18 cellular contexts compared by ENCODE assay signal in the genomic region with DNA sequence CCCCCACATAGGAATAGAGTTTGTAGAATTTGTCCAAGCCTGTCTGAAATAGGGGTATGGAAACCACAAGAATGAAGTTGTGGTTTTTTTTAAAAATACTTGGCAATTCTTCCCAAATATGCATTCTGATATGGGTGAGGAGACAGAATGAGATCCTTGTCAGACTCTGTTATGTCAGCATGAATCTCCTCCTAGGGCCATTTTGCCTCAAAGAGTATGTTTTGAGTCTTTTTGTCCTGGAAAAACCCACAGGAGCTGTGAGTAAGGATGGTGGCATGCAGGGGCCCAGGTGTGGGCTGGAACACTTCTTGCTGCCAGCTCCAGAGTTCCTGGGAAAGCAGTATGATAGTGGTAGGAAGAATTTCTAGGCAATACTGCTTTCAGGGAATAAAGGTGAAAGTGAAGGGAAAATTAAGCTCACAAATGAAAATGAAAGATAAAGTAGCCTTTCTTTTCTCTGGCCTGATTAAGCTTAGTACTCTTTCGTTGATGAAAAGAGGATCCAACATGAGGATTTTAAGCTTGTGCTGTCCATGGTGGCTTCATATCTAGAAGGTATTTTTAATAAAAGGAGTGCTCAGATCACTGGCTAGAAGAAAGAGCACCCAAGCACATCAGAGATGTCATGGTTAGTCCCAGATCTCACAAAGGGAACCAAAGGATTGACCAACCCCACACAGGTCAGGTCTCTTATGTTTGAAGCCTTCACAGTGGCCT.
DNase-seq lines count a peak whose midpoint lies in the region; ATAC-seq, FAIRE-seq and TF ChIP-seq lines count a peak whose summit lies in the region.
"Had no signal": no experiment of that assay in that cellular context is flagged by ENCODE, and none has a peak within 500 bp of the region (broad histone marks: within the 10 kb centered on the region; RNA-seq: fewer than 3 reads in every experiment).

No MANE protein-coding gene starts in this region.

- DNase-seq in SW480 (ENCODE audit: low spot score) (peak; percentile 54), foreskin keratinocyte (peak; percentile 98 to 99), urothelium cell line (ENCODE audit: low spot score) (peak; percentile 86), NCI-H82 treated with DMSO at 0.1 percent for 48 hours (lab: John Stamatoyannopoulos, UW; ENCODE audit: unreplicated experiment) (no peak), GDM1 (lab: John Stamatoyannopoulos, UW) (no peak), thyroid gland (no peak)
- DNase-seq: activated CD4-positive, alpha-beta T cell treated with anti-CD3 and anti-CD28 coated beads, Interleukin-2, amount 50 U/mL, for 48 hours; CD4-positive, CD25-positive, alpha-beta regulatory T cell; effector memory CD4-positive, alpha-beta T cell; glutamatergic neuron; NCI-H1092 treated with DMSO at 0.1 percent for 48 hours; NCI-H2227 treated with DMSO at 0.1 percent for 48 hours; substantia nigra had no signal

- 84 to 89% methylated on average over 1 of the region's 1 CpG for WGBS in thyroid gland, 2 donors

- POLR2A ChIA-PET in HEK293 (lab: Yijun Ruan, JAX), result no interaction called here

- H3K4me1 ChIP-seq in HEK293 (ENCODE audit: control insufficient read depth, insufficient read depth, low read length) (no peaks in the 10 kb centered on the region), foreskin keratinocyte (peaks cover 49% of the 10 kb centered on the region), thyroid gland (no peaks in the 10 kb centered on the region)
- H3K4me1 ChIP-seq: ascending aorta, parathyroid adenoma had no signal

- H3K9me3 ChIP-seq in HEK293 (ENCODE audit: control insufficient read depth, insufficient read depth, low read depth, low read length), result no peaks in the 10 kb centered on the region
- no peaks in the 10 kb centered on the region for H3K9me3 ChIP-seq in thyroid gland
- H3K9me3 ChIP-seq: ascending aorta had no signal

- TF ChIP-seq CTCF in HEK293 (tag by site-specific recombination; IDR thresholded peaks at IDR 0.05) (no peak), foreskin keratinocyte (conservative IDR thresholded peaks at IDR 0.05) (no peak), thyroid gland (IDR thresholded peaks at IDR 0.05) (no peak)

- no peak overlapping the region for H3K4me3 ChIP-seq in HEK293 (ENCODE audit: low read depth, low read length)
- no peak overlapping the region for H3K4me3 ChIP-seq in thyroid gland (replicated peaks in 1 of 3)
- H3K4me3 ChIP-seq: ascending aorta, SK-N-MC had no signal

- CTCF ChIA-PET in HEK293 (lab: Yijun Ruan, JAX), result interaction anchor here (0.6 kb wide), 2 partner anchors 170 to 300 kb away, joined by 3 read pairs; partner anchors contain the start of gene TMBIM4

- H3K27ac ChIP-seq in HEK293 (ENCODE audit: extremely low read depth, low read depth, low read length) (no peak overlapping the region), foreskin keratinocyte (peak overlapping the region; percentile 18), thyroid gland (no peak overlapping the region)
- H3K27ac ChIP-seq: ascending aorta, parathyroid adenoma, SK-N-MC had no signal

- peak; percentile 74 for ATAC-seq in foreskin keratinocyte

- no peaks in the 10 kb centered on the region for H3K27me3 ChIP-seq in foreskin keratinocyte
- no peaks in the 10 kb centered on the region for H3K27me3 ChIP-seq in thyroid gland
- H3K27me3 ChIP-seq: ascending aorta had no signal

- intact Hi-C loops in thyroid gland (cut with DNase I), result no loop called here

- TF ChIP-seq POLR2A in thyroid gland (IDR thresholded peaks at IDR 0.05), result no peak

- FAIRE-seq in urothelium cell line (lab: Jason Lieb, UNC), result no peak
- FAIRE-seq: islet of Langerhans had no signal

- H3K36me3 ChIP-seq in HEK293 (ENCODE audit: control insufficient read depth in 2 of 2, insufficient read depth in 1 of 2, low read length in 2 of 2) (no peaks in the 10 kb centered on the region), thyroid gland (no peaks in the 10 kb centered on the region)
- H3K36me3 ChIP-seq: ascending aorta had no signal

TF ChIP-seq in HEK293, 187 proteins besides CTCF, POLR2A, EP300 and RAD21:
- TF ChIP-seq, protein P1, sequence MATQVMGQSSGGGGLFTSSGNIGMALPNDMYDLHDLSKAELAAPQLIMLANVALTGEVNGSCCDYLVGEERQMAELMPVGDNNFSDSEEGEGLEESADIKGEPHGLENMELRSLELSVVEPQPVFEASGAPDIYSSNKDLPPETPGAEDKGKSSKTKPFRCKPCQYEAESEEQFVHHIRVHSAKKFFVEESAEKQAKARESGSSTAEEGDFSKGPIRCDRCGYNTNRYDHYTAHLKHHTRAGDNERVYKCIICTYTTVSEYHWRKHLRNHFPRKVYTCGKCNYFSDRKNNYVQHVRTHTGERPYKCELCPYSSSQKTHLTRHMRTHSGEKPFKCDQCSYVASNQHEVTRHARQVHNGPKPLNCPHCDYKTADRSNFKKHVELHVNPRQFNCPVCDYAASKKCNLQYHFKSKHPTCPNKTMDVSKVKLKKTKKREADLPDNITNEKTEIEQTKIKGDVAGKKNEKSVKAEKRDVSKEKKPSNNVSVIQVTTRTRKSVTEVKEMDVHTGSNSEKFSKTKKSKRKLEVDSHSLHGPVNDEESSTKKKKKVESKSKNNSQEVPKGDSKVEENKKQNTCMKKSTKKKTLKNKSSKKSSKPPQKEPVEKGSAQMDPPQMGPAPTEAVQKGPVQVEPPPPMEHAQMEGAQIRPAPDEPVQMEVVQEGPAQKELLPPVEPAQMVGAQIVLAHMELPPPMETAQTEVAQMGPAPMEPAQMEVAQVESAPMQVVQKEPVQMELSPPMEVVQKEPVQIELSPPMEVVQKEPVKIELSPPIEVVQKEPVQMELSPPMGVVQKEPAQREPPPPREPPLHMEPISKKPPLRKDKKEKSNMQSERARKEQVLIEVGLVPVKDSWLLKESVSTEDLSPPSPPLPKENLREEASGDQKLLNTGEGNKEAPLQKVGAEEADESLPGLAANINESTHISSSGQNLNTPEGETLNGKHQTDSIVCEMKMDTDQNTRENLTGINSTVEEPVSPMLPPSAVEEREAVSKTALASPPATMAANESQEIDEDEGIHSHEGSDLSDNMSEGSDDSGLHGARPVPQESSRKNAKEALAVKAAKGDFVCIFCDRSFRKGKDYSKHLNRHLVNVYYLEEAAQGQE (tag by site-specific recombination; IDR thresholded peaks at IDR 0.05), result peak; percentile 61
- TF ChIP-seq ZNF747 (tag by site-specific recombination; IDR thresholded peaks at IDR 0.05), result no peak

Comparison
In these comparisons a context has a peak if more than half of its experiments do, and no peak if none do; other contexts are left out.
1. DNase-seq: peak in SW480 (single experiment), foreskin keratinocyte (2 of 2) and urothelium cell line (single experiment); none in NCI-H82 treated with DMSO at 0.1 percent for 48 hours (single experiment), GDM1 (single experiment) and thyroid gland (0 of 2).